15 cellular contexts compared by ENCODE assay signal in genomic region chr17:2232244-2232638, GRCh38.
DNase-seq lines count a peak whose midpoint lies in the region; ATAC-seq and TF ChIP-seq lines count a peak whose summit lies in the region.
"Had no signal": no experiment of that assay in that cellular context is flagged by ENCODE, and none has a peak within 500 bp of the region (broad histone marks: within the 10 kb centered on the region; RNA-seq: fewer than 3 reads in every experiment).

No MANE protein-coding gene starts in this region.

- H3K4me3 Mint-ChIP-seq in activated CD8-positive, alpha-beta memory T cell treated with anti-CD3 and anti-CD28 coated beads, Interleukin-2, amount 10 ng/mL, durations not matched to agents 7 days and 5 days = no peak overlapping the region
- H3K4me3 Mint-ChIP-seq: IgD-negative memory B cell had no signal

- H3K27me3 ChIP-seq in brain microvascular endothelial cell (replicated peaks) = no peaks in the 10 kb centered on the region
- no peaks in the 10 kb centered on the region for H3K27me3 ChIP-seq in mucosa of rectum (ENCODE audit: control insufficient read depth in 2 of 2, insufficient read depth in 2 of 2, low read length in 2 of 2)
- H3K27me3 ChIP-seq in tibial nerve = no peaks in the 10 kb centered on the region

- H3K9me3 Mint-ChIP-seq in activated CD8-positive, alpha-beta memory T cell treated with anti-CD3 and anti-CD28 coated beads, Interleukin-2, amount 10 ng/mL, durations not matched to agents 7 days and 5 days (ENCODE audit: low read depth) = no peaks in the 10 kb centered on the region
- H3K9me3 Mint-ChIP-seq: IgD-negative memory B cell had no signal

- no peak overlapping the region for H3K27ac Mint-ChIP-seq in activated CD8-positive, alpha-beta memory T cell treated with anti-CD3 and anti-CD28 coated beads, Interleukin-2, amount 10 ng/mL, durations not matched to agents 7 days and 5 days
- H3K27ac Mint-ChIP-seq: IgD-negative memory B cell had no signal

- peak; percentile 38 for DNase-seq in activated CD8-positive, alpha-beta memory T cell treated with anti-CD3 and anti-CD28 coated beads for 24 hours
- DNase-seq in activated CD8-positive, alpha-beta memory T cell treated with anti-CD3 and anti-CD28 coated beads, Interleukin-2, amount 10 ng/mL, durations not matched to agents 7 days and 5 days = no peak
- DNase-seq in brain microvascular endothelial cell (peak; percentile 97), tibial nerve (ENCODE audit: low spot score in 2 of 2) (no peak), HK-2 (ENCODE audit: unreplicated experiment) (no peak), 8988T (no peak)
- DNase-seq: activated CD8-positive, alpha-beta memory T cell treated with anti-CD3 and anti-CD28 coated beads, Interleukin-2, amount 50 U/mL, for 48 hours; DND-41; NCI-H2029 treated with DMSO at 0.1 percent for 48 hours had no signal

- TF ChIP-seq CTCF in brain microvascular endothelial cell (IDR thresholded peaks at IDR 0.05; ENCODE audit: low read depth, low read length, missing control alignments) (no peak), tibial nerve (IDR thresholded peaks at IDR 0.05) (no peak)

- H3K36me3 ChIP-seq in brain microvascular endothelial cell (replicated peaks) (no peaks in the 10 kb centered on the region), mucosa of rectum (ENCODE audit: control insufficient read depth in 2 of 2, insufficient read depth in 2 of 2, low read length in 2 of 2) (peaks cover 12 to 16% of the 10 kb centered on the region in 2 donors), tibial nerve (peaks cover 0 to 9% (median 0%) of the 10 kb centered on the region in 3 donors)

- TF ChIP-seq EP300 in tibial nerve (IDR thresholded peaks at IDR 0.05) = no peak

- peaks cover 64% of the 10 kb centered on the region for H3K4me1 Mint-ChIP-seq in activated CD8-positive, alpha-beta memory T cell treated with anti-CD3 and anti-CD28 coated beads, Interleukin-2, amount 10 ng/mL, durations not matched to agents 7 days and 5 days

- peak overlapping the region; percentile 95 for H3K27ac ChIP-seq in brain microvascular endothelial cell
- H3K27ac ChIP-seq in mucosa of rectum (ENCODE audit: low read depth in 2 of 2, low read length in 2 of 2) = peak overlapping the region; percentile 27 to 42
- peak overlapping the region in 3 of 4 donors; percentile 45 to 79 (median 62) for H3K27ac ChIP-seq in tibial nerve
- H3K27ac ChIP-seq: 22Rv1, parathyroid adenoma, PC-9 had no signal

- no peak overlapping the region for H3K9ac ChIP-seq in mucosa of rectum (ENCODE audit: low read depth in 1 of 2, low read length in 2 of 2)
- H3K9ac ChIP-seq: parathyroid adenoma had no signal

- no peak for TF ChIP-seq POLR2A in tibial nerve (IDR thresholded peaks at IDR 0.05)

- peaks cover 32% of the 10 kb centered on the region for H3K36me3 Mint-ChIP-seq in activated CD8-positive, alpha-beta memory T cell treated with anti-CD3 and anti-CD28 coated beads, Interleukin-2, amount 10 ng/mL, durations not matched to agents 7 days and 5 days
- H3K36me3 Mint-ChIP-seq: IgD-negative memory B cell had no signal

- H3K4me1 ChIP-seq in mucosa of rectum (ENCODE audit: control insufficient read depth in 2 of 2, insufficient read depth in 2 of 2, low read length in 2 of 2) (peaks cover under 1 to 12% of the 10 kb centered on the region in 2 donors), tibial nerve (peaks cover 0 to 76% (median 25%) of the 10 kb centered on the region in 4 donors)
- H3K4me1 ChIP-seq: parathyroid adenoma had no signal

- no peak for ATAC-seq in activated CD8-positive, alpha-beta memory T cell treated with anti-CD3 and anti-CD28 coated beads, Interleukin-2, amount 10 ng/mL, durations not matched to agents 7 days and 5 days
- no peak for ATAC-seq in GM19324 (IDR thresholded peaks at IDR 0.05; ENCODE audit: low FRiP score, unreplicated experiment)

- no peaks in the 10 kb centered on the region for H3K27me3 Mint-ChIP-seq in activated CD8-positive, alpha-beta memory T cell treated with anti-CD3 and anti-CD28 coated beads, Interleukin-2, amount 10 ng/mL, durations not matched to agents 7 days and 5 days
- H3K27me3 Mint-ChIP-seq: IgD-negative memory B cell had no signal

- 58 to 59% methylated on average over 9 of the region's 9 CpGs for WGBS in tibial nerve, 2 donors

- CTCF ChIA-PET in activated CD8-positive, alpha-beta memory T cell treated with anti-CD3 and anti-CD28 coated beads, Interleukin-2, amount 10 ng/mL, durations not matched to agents 7 days and 5 days (lab: Charles Lee) = interaction anchor here (1.1 to 2.1 kb wide), 5 partner anchors 13 to 94 kb away, joined by 3 to 7 read pairs (median 5); no protein-coding TSS in a partner anchor

- in situ Hi-C loops in brain microvascular endothelial cell (cut with HindIII; ENCODE audit: low pct_ligation_motif_present, low sequenced_read_pairs) = no loop called here

- no peak overlapping the region for H3K4me3 ChIP-seq in brain microvascular endothelial cell (ENCODE audit: low read depth, low read length)
- no peak overlapping the region for H3K4me3 ChIP-seq in mucosa of rectum (ENCODE audit: low read length in 2 of 2)
- no peak overlapping the region for H3K4me3 ChIP-seq in tibial nerve
- H3K4me3 ChIP-seq: PC-9 had no signal

- no peaks in the 10 kb centered on the region for H3K9me3 ChIP-seq in mucosa of rectum (ENCODE audit: control insufficient read depth in 2 of 2, low read length in 2 of 2)
- H3K9me3 ChIP-seq in tibial nerve = no peaks in the 10 kb centered on the region

Comparison
In these comparisons a context has a peak if more than half of its experiments do, and no peak if none do; other contexts are left out.
1. DNase-seq: peak in activated CD8-positive, alpha-beta memory T cell treated with anti-CD3 and anti-CD28 coated beads for 24 hours (single experiment) and brain microvascular endothelial cell (single experiment); none in activated CD8-positive, alpha-beta memory T cell treated with anti-CD3 and anti-CD28 coated beads, Interleukin-2, amount 10 ng/mL, durations not matched to agents 7 days and 5 days (single experiment), tibial nerve (0 of 2), HK-2 (single experiment) and 8988T (single experiment).
2. H3K27ac ChIP-seq: peak in every context shown above with its lines; median percentile 95 in brain microvascular endothelial cell; 62 in tibial nerve; 34 in mucosa of rectum.